21 cellular contexts compared by ENCODE assay signal in genomic region chr13:51816604-51817254, GRCh38. TPM values are rescaled to one million over a fixed set of nuclear protein-coding genes. Genes with fewer than 3 reads are reported as not detected.
A peak's percentile ranks its signal among the peaks of the same experiment; 100 is the strongest.
DNase-seq lines count a peak whose midpoint lies in the region; ATAC-seq and TF ChIP-seq lines count a peak whose summit lies in the region.
"Had no signal": no experiment of that assay in that cellular context is flagged by ENCODE, and none has a peak within 500 bp of the region (broad histone marks: within the 10 kb centered on the region; RNA-seq: fewer than 3 reads in every experiment).

No MANE protein-coding gene starts in this region.

- peak overlapping the region; percentile 63 for H3K4me2 ChIP-seq in HCT116 (ENCODE audit: low read length)

- H3K9me3 ChIP-seq in HCT116 (ENCODE audit: control insufficient read depth in 1 of 2, insufficient read depth in 1 of 2, low read depth in 1 of 2, low read length in 2 of 2) (no peaks in the 10 kb centered on the region), neutrophil (no peaks in the 10 kb centered on the region)
- H3K9me3 ChIP-seq: right atrium auricular region, stomach had no signal

- H3K27ac Mint-ChIP-seq in activated T-helper 1 cell treated with anti-CD3 and anti-CD28 coated beads, Interleukin-12 subunit alpha, Interleukin-12 subunit beta, Interleukin-2, Interleukin-4 antibody, amounts not matched to agents 30 ng/mL and 10 ng/mL and 1 ng/mL, durations not matched to agents 14 hours and 24 hours and 36 hours: peak overlapping the region; percentile 42
- no peak overlapping the region for H3K27ac Mint-ChIP-seq in endothelial cell (ENCODE audit: unreplicated experiment)
- H3K27ac Mint-ChIP-seq in activated T-helper 2 cell treated with anti-CD3 and anti-CD28 coated beads, Interferon-gamma antibody, Interleukin-2, Interleukin-4, amounts not matched to agents 10 μg/mL and 5 μg/mL and 100 μg/mL, durations not matched to agents 14 hours and 24 hours and 36 hours: no peak overlapping the region

- H3K27me3 ChIP-seq in HCT116 (ENCODE audit: insufficient read depth, low read length): peaks cover 6% of the 10 kb centered on the region; the same call in 1 of the 2 replicates
- no peaks in the 10 kb centered on the region for H3K27me3 ChIP-seq in neutrophil
- H3K27me3 ChIP-seq: right atrium auricular region, stomach had no signal

- no peak for ATAC-seq in activated T-cell treated with anti-CD3 and anti-CD28 coated beads, Interleukin-2, amount 50 U/mL, for 4 hours
- peak; percentile 79 for ATAC-seq in HCT116

- H3K4me1 ChIP-seq in HCT116 (ENCODE audit: control insufficient read depth in 1 of 2, insufficient read depth in 2 of 2, low read length in 2 of 2) (peaks cover 0 to 28% of the 10 kb centered on the region in 2 experiments; a peak in 3 of 4 replicates), neutrophil (ENCODE audit: control insufficient read depth in 1 of 2, insufficient read depth in 1 of 2, low read depth in 1 of 2, low read length in 1 of 2) (peaks cover 87 to 93% of the 10 kb centered on the region in 2 experiments)

- no TSS peak for BruUV-seq in HCT116 (replicated peaks; lab: Mats Ljungman, UMichigan)

- no peaks in the 10 kb centered on the region for H4K20me1 ChIP-seq in HCT116 (ENCODE audit: insufficient read depth)

- H3K4me1 Mint-ChIP-seq in activated T-cell treated with anti-CD3 and anti-CD28 coated beads, Interleukin-2, amount 50 U/mL, for 4 hours (ENCODE audit: low read depth): peaks cover 86% of the 10 kb centered on the region
- peaks cover 65% of the 10 kb centered on the region for H3K4me1 Mint-ChIP-seq in activated T-helper 1 cell treated with anti-CD3 and anti-CD28 coated beads, Interleukin-12 subunit alpha, Interleukin-12 subunit beta, Interleukin-2, Interleukin-4 antibody, amounts not matched to agents 30 ng/mL and 10 ng/mL and 1 ng/mL, durations not matched to agents 14 hours and 24 hours and 36 hours (ENCODE audit: low read depth)
- H3K4me1 Mint-ChIP-seq in endothelial cell (ENCODE audit: unreplicated experiment): peaks cover 21% of the 10 kb centered on the region
- peaks cover 53% of the 10 kb centered on the region for H3K4me1 Mint-ChIP-seq in activated T-helper 2 cell treated with anti-CD3 and anti-CD28 coated beads, Interferon-gamma antibody, Interleukin-2, Interleukin-4, amounts not matched to agents 10 μg/mL and 5 μg/mL and 100 μg/mL, durations not matched to agents 14 hours and 24 hours and 36 hours (ENCODE audit: low read depth)

- TF ChIP-seq RAD21 in HCT116 (IDR thresholded peaks at IDR 0.05; ENCODE audit: low read depth): no peak

- H3K79me2 ChIP-seq in HCT116 (ENCODE audit: insufficient read depth, low read length): no peaks in the 10 kb centered on the region

- 0 out of 4 replicates have a peak overlapping the region, but pooled peaks of 1 of the 2 experiments have one; percentile 11 for H3K4me3 ChIP-seq in HCT116 (replicated peaks in 1 of 2; ENCODE audit: low read depth in 1 of 2, low read length in 2 of 2)
- no peak overlapping the region for H3K4me3 ChIP-seq in neutrophil (ENCODE audit: low read depth in 1 of 2, low read length in 1 of 2)
- H3K4me3 ChIP-seq: right atrium auricular region, stomach had no signal

- H3K9ac ChIP-seq in HCT116 (ENCODE audit: low read length): no peak overlapping the region

- CTCF ChIA-PET in HCT116 (lab: Charles Lee): interaction anchor here (1.2 to 2.7 kb wide), 3 partner anchors 17 to 311 kb away, joined by 5 to 22 read pairs (median 10); partner anchors contain the start of gene NEK5

- H3K27me3 Mint-ChIP-seq in activated T-cell treated with anti-CD3 and anti-CD28 coated beads, Interleukin-2, amount 50 U/mL, for 4 hours (ENCODE audit: low read depth): no peaks in the 10 kb centered on the region
- peaks cover 3% of the 10 kb centered on the region for H3K27me3 Mint-ChIP-seq in activated T-helper 1 cell treated with anti-CD3 and anti-CD28 coated beads, Interleukin-12 subunit alpha, Interleukin-12 subunit beta, Interleukin-2, Interleukin-4 antibody, amounts not matched to agents 30 ng/mL and 10 ng/mL and 1 ng/mL, durations not matched to agents 14 hours and 24 hours and 36 hours (ENCODE audit: insufficient read depth)
- peaks cover 6% of the 10 kb centered on the region for H3K27me3 Mint-ChIP-seq in endothelial cell (ENCODE audit: unreplicated experiment)
- H3K27me3 Mint-ChIP-seq in activated T-helper 2 cell treated with anti-CD3 and anti-CD28 coated beads, Interferon-gamma antibody, Interleukin-2, Interleukin-4, amounts not matched to agents 10 μg/mL and 5 μg/mL and 100 μg/mL, durations not matched to agents 14 hours and 24 hours and 36 hours (ENCODE audit: low read depth): peaks cover 28% of the 10 kb centered on the region

- no peaks in the 10 kb centered on the region for H3K36me3 ChIP-seq in HCT116 (ENCODE audit: control insufficient read depth in 1 of 2, insufficient read depth in 2 of 2, low read length in 2 of 2)
- peaks cover 6% of the 10 kb centered on the region for H3K36me3 ChIP-seq in neutrophil
- H3K36me3 ChIP-seq: right atrium auricular region, stomach had no signal

- POLR2A ChIA-PET in HCT116 (lab: Charles Lee): interaction anchor here (0.8 kb wide), 1 partner anchor 364 kb away, joined by 3 read pairs; the partner anchor contains the start of gene INTS6

- H3K9me2 ChIP-seq in HCT116 (ENCODE audit: insufficient read depth): no peaks in the 10 kb centered on the region

- H3K36me3 Mint-ChIP-seq in activated T-cell treated with anti-CD3 and anti-CD28 coated beads, Interleukin-2, amount 50 U/mL, for 4 hours (ENCODE audit: insufficient read depth): peaks cover 4% of the 10 kb centered on the region
- no peaks in the 10 kb centered on the region for H3K36me3 Mint-ChIP-seq in activated T-helper 1 cell treated with anti-CD3 and anti-CD28 coated beads, Interleukin-12 subunit alpha, Interleukin-12 subunit beta, Interleukin-2, Interleukin-4 antibody, amounts not matched to agents 30 ng/mL and 10 ng/mL and 1 ng/mL, durations not matched to agents 14 hours and 24 hours and 36 hours (ENCODE audit: low read depth)
- H3K36me3 Mint-ChIP-seq in endothelial cell (ENCODE audit: low read depth, unreplicated experiment): no peaks in the 10 kb centered on the region
- no peaks in the 10 kb centered on the region for H3K36me3 Mint-ChIP-seq in activated T-helper 2 cell treated with anti-CD3 and anti-CD28 coated beads, Interferon-gamma antibody, Interleukin-2, Interleukin-4, amounts not matched to agents 10 μg/mL and 5 μg/mL and 100 μg/mL, durations not matched to agents 14 hours and 24 hours and 36 hours (ENCODE audit: low read depth)

- H2AFZ ChIP-seq in HCT116 (ENCODE audit: low read depth, low read length, poor library complexity, severe bottlenecking): peak overlapping the region; percentile 71

- TF ChIP-seq CTCF in HCT116 (IDR thresholded peaks at IDR 0.05 in 2 of 3, conservative IDR thresholded peaks at IDR 0.05 in 1 of 3; ENCODE audit: borderline replicate concordance in 1 of 3, insufficient read depth in 1 of 3, low read depth in 2 of 3, low read length in 2 of 3): no peak
- TF ChIP-seq CTCF in neutrophil (IDR thresholded peaks at IDR 0.05): no peak
- TF ChIP-seq CTCF in endothelial cell (IDR thresholded peaks at IDR 0.05; ENCODE audit: unreplicated experiment): no peak

- H3K9me3 Mint-ChIP-seq in activated T-cell treated with anti-CD3 and anti-CD28 coated beads, Interleukin-2, amount 50 U/mL, for 4 hours: no peaks in the 10 kb centered on the region
- H3K9me3 Mint-ChIP-seq in activated T-helper 1 cell treated with anti-CD3 and anti-CD28 coated beads, Interleukin-12 subunit alpha, Interleukin-12 subunit beta, Interleukin-2, Interleukin-4 antibody, amounts not matched to agents 30 ng/mL and 10 ng/mL and 1 ng/mL, durations not matched to agents 14 hours and 24 hours and 36 hours: no peaks in the 10 kb centered on the region
- no peaks in the 10 kb centered on the region for H3K9me3 Mint-ChIP-seq in endothelial cell (ENCODE audit: unreplicated experiment)
- H3K9me3 Mint-ChIP-seq in activated T-helper 2 cell treated with anti-CD3 and anti-CD28 coated beads, Interferon-gamma antibody, Interleukin-2, Interleukin-4, amounts not matched to agents 10 μg/mL and 5 μg/mL and 100 μg/mL, durations not matched to agents 14 hours and 24 hours and 36 hours: no peaks in the 10 kb centered on the region

- RAD21 ChIA-PET in HCT116 (lab: Charles Lee; ENCODE audit: low non-redundant PET in 1 of 2, low total read pairs in 2 of 2, uncharacterized antibody in 2 of 2, unreplicated experiment in 2 of 2): no interaction called here

- H3K27ac ChIP-seq in HCT116 (ENCODE audit: low read depth, low read length): no peak overlapping the region
- H3K27ac ChIP-seq in neutrophil: peak overlapping the region; percentile 62
- H3K27ac ChIP-seq: stomach had no signal

- TF ChIP-seq POLR2A in HCT116 (IDR thresholded peaks at IDR 0.05; ENCODE audit: borderline replicate concordance, extremely low read depth, insufficient read depth, insufficient read length): no peak

- no peak for DNase-seq in activated T-cell treated with anti-CD3 and anti-CD28 coated beads, Interleukin-2, amount 50 U/mL, for 4 hours
- DNase-seq in activated T-cell treated with anti-CD3 and anti-CD28 coated beads, Interleukin-2, amount 50 U/mL, for 1 hour: no peak
- DNase-seq in HCT116 (ENCODE audit: low read depth, low spot score): peak; percentile 23
- DNase-seq in activated T-helper 1 cell treated with anti-CD3 and anti-CD28 coated beads, Interleukin-12 subunit alpha, Interleukin-12 subunit beta, Interleukin-2, Interleukin-4 antibody, amounts not matched to agents 30 ng/mL and 10 ng/mL and 1 ng/mL, durations not matched to agents 14 hours and 24 hours and 36 hours (ENCODE audit: low spot score): no peak
- DNase-seq in endothelial cell (ENCODE audit: low spot score): no peak
- no peak for DNase-seq in activated T-helper 2 cell treated with anti-CD3 and anti-CD28 coated beads, Interferon-gamma antibody, Interleukin-2, Interleukin-4, amounts not matched to agents 10 μg/mL and 5 μg/mL and 100 μg/mL, durations not matched to agents 14 hours and 24 hours and 36 hours (ENCODE audit: low spot score)
- no peak for DNase-seq in T1000 (lab: John Stamatoyannopoulos, UW)
- DNase-seq: activated CD4-positive, alpha-beta T cell treated with anti-CD3 and anti-CD28 coated beads, Interleukin-2, amount 50 U/mL, for 1 hour; activated T-cell treated with anti-CD3 and anti-CD28 coated beads for 4 hours; erythroblast; HCEC 1CT; NCI-H2171; RPMI8226; stimulated activated CD4-positive, alpha-beta T cell treated with anti-CD3 and anti-CD28 coated beads, Interleukin-15, amount 100 ng/mL, for 24 hours; stomach had no signal

- intact Hi-C loops in HCT116 (cut with micrococcal nuclease): no loop called here
- intact Hi-C loops in activated T-helper 1 cell treated with anti-CD3 and anti-CD28 coated beads, Interleukin-12 subunit alpha, Interleukin-12 subunit beta, Interleukin-2, Interleukin-4 antibody, amounts not matched to agents 30 ng/mL and 10 ng/mL and 1 ng/mL, durations not matched to agents 14 hours and 24 hours and 36 hours (cut with micrococcal nuclease): loop anchor here (5.0 kb wide), 2 partner anchors 311 to 376 kb away; partner anchors contain the start of gene NEK5
- intact Hi-C loops in activated T-helper 2 cell treated with anti-CD3 and anti-CD28 coated beads, Interferon-gamma antibody, Interleukin-2, Interleukin-4, amounts not matched to agents 10 μg/mL and 5 μg/mL and 100 μg/mL, durations not matched to agents 14 hours and 24 hours and 36 hours (cut with micrococcal nuclease): loop anchor here (5.0 kb wide), 1 partner anchor 196 kb away; the partner anchor contains the start of genes ALG11 and ATP7B

- H3K4me3 Mint-ChIP-seq in activated T-cell treated with anti-CD3 and anti-CD28 coated beads, Interleukin-2, amount 50 U/mL, for 4 hours: peak overlapping the region; percentile 9
- no peak overlapping the region for H3K4me3 Mint-ChIP-seq in activated T-helper 1 cell treated with anti-CD3 and anti-CD28 coated beads, Interleukin-12 subunit alpha, Interleukin-12 subunit beta, Interleukin-2, Interleukin-4 antibody, amounts not matched to agents 30 ng/mL and 10 ng/mL and 1 ng/mL, durations not matched to agents 14 hours and 24 hours and 36 hours
- no peak overlapping the region for H3K4me3 Mint-ChIP-seq in endothelial cell (ENCODE audit: unreplicated experiment)
- H3K4me3 Mint-ChIP-seq in activated T-helper 2 cell treated with anti-CD3 and anti-CD28 coated beads, Interferon-gamma antibody, Interleukin-2, Interleukin-4, amounts not matched to agents 10 μg/mL and 5 μg/mL and 100 μg/mL, durations not matched to agents 14 hours and 24 hours and 36 hours (ENCODE audit: low read depth): no peak overlapping the region

RNA-seq across cellular contexts. Expression of gene DHRS12, which starts 12.8 kb away (rescaled TPM):
- total RNA-seq in activated T-cell treated with anti-CD3 and anti-CD28 coated beads, Interleukin-2, amount 50 U/mL, for 4 hours: 1 to 10 TPM; 3.5 to 4.1 (median 3.6) TPM
- 3.9 TPM for total RNA-seq in HCT116 (2021; ENCODE audit: unreplicated experiment)
- polyA plus RNA-seq in HCT116 (2012): 4.9 and 5.6 TPM in 2 replicates
- 3.3 and 3.5 TPM in 2 replicates for total RNA-seq in activated T-helper 1 cell treated with anti-CD3 and anti-CD28 coated beads, Interleukin-12 subunit alpha, Interleukin-12 subunit beta, Interleukin-2, Interleukin-4 antibody, amounts not matched to agents 30 ng/mL and 10 ng/mL and 1 ng/mL, durations not matched to agents 14 hours and 24 hours and 36 hours
- 13.3 TPM for total RNA-seq in endothelial cell (ENCODE audit: unreplicated experiment)
- 2.2 and 3.1 TPM in 2 replicates for total RNA-seq in activated T-helper 2 cell treated with anti-CD3 and anti-CD28 coated beads, Interferon-gamma antibody, Interleukin-2, Interleukin-4, amounts not matched to agents 10 μg/mL and 5 μg/mL and 100 μg/mL, durations not matched to agents 14 hours and 24 hours and 36 hours

RNA-seq across cellular contexts. Expression of gene TMEM272, which starts 28.2 kb away (rescaled TPM):
- total RNA-seq in activated T-cell treated with anti-CD3 and anti-CD28 coated beads, Interleukin-2, amount 50 U/mL, for 4 hours: under 1 TPM; 0.11 to 0.24 (median 0.18) TPM
- total RNA-seq in HCT116 (2021; ENCODE audit: unreplicated experiment): 0.17 TPM
- polyA plus RNA-seq in HCT116 (2012): 0.04 TPM in 1 of 2 replicates, not detected in the other
- total RNA-seq in activated T-helper 1 cell treated with anti-CD3 and anti-CD28 coated beads, Interleukin-12 subunit alpha, Interleukin-12 subunit beta, Interleukin-2, Interleukin-4 antibody, amounts not matched to agents 30 ng/mL and 10 ng/mL and 1 ng/mL, durations not matched to agents 14 hours and 24 hours and 36 hours: 0.26 and 0.88 TPM in 2 replicates
- 0.15 TPM for total RNA-seq in endothelial cell (ENCODE audit: unreplicated experiment)
- total RNA-seq in activated T-helper 2 cell treated with anti-CD3 and anti-CD28 coated beads, Interferon-gamma antibody, Interleukin-2, Interleukin-4, amounts not matched to agents 10 μg/mL and 5 μg/mL and 100 μg/mL, durations not matched to agents 14 hours and 24 hours and 36 hours: 0.18 TPM in 1 of 2 replicates, not detected in the other
- total RNA-seq: dermis microvascular lymphatic vessel endothelial cell had no signal

RNA-seq across cellular contexts. Expression of gene CCDC70, which starts 45.0 kb away (rescaled TPM):
- not detected for total RNA-seq in activated T-cell treated with anti-CD3 and anti-CD28 coated beads, Interleukin-2, amount 50 U/mL, for 4 hours
- total RNA-seq in HCT116 (2021; ENCODE audit: unreplicated experiment) (not detected), endothelial cell (ENCODE audit: unreplicated experiment) (not detected)
- 0.05 TPM in 1 of 2 replicates, not detected in the other for polyA plus RNA-seq in HCT116 (2012)
- not detected in 2 replicates for total RNA-seq in activated T-helper 1 cell treated with anti-CD3 and anti-CD28 coated beads, Interleukin-12 subunit alpha, Interleukin-12 subunit beta, Interleukin-2, Interleukin-4 antibody, amounts not matched to agents 30 ng/mL and 10 ng/mL and 1 ng/mL, durations not matched to agents 14 hours and 24 hours and 36 hours
- not detected in 2 replicates for total RNA-seq in activated T-helper 2 cell treated with anti-CD3 and anti-CD28 coated beads, Interferon-gamma antibody, Interleukin-2, Interleukin-4, amounts not matched to agents 10 μg/mL and 5 μg/mL and 100 μg/mL, durations not matched to agents 14 hours and 24 hours and 36 hours
- total RNA-seq: dermis microvascular lymphatic vessel endothelial cell, liver, omental fat pad, right atrium auricular region, stomach had no signal
- polyA plus RNA-seq: adipose tissue, stomach had no signal
